ENCODE assay signal across 19 cellular contexts in genomic region chr12:45278447-45278846, GRCh38.
"Had no signal": no experiment of that assay in that cellular context is flagged by ENCODE, and none has a peak within 500 bp of the region (broad histone marks: within the 10 kb centered on the region; RNA-seq: fewer than 3 reads in every experiment).

No MANE protein-coding gene starts in this region.

- H2AFZ ChIP-seq: parathyroid adenoma had no signal

- H3K9me3 Mint-ChIP-seq: activated CD4-positive, alpha-beta memory T cell treated with anti-CD3 and anti-CD28 coated beads for 36 hours; central memory CD8-positive, alpha-beta T cell; naive B cell; stimulated activated naive CD8-positive, alpha-beta T cell treated with anti-CD3 and anti-CD28 coated beads, Interleukin-15, Interleukin-2, amounts not matched to agents 100 ng/mL and 50 ng/mL, for 24 hours had no signal

- H3K4me3 ChIP-seq: left ventricle myocardium inferior, skin epidermis, uterus had no signal

- H3K4me3 Mint-ChIP-seq: activated CD4-positive, alpha-beta memory T cell treated with anti-CD3 and anti-CD28 coated beads for 36 hours; activated CD4-positive, alpha-beta T cell treated with anti-CD3 and anti-CD28 coated beads for 36 hours; activated CD8-positive, alpha-beta memory T cell treated with anti-CD3 and anti-CD28 coated beads, Interleukin-2, amount 10 ng/mL, durations not matched to agents 7 days and 5 days; activated naive CD4-positive, alpha-beta T cell treated with anti-CD3 and anti-CD28 coated beads, Interleukin-2, amount 10 ng/mL, durations not matched to agents 7 days and 5 days; central memory CD8-positive, alpha-beta T cell; stimulated activated naive CD8-positive, alpha-beta T cell treated with anti-CD3 and anti-CD28 coated beads, Interleukin-15, Interleukin-2, amounts not matched to agents 100 ng/mL and 50 ng/mL, for 24 hours; T-helper 17 cell had no signal

- H3K36me3 ChIP-seq: left ventricle myocardium inferior, uterus had no signal

- H3K9ac ChIP-seq: parathyroid adenoma had no signal

- H3K27ac ChIP-seq: epithelial cell of prostate, parathyroid adenoma, skin epidermis had no signal

- DNase-seq: activated CD4-positive, alpha-beta memory T cell treated with anti-CD3 and anti-CD28 coated beads for 36 hours; activated CD4-positive, alpha-beta T cell treated with anti-CD3 and anti-CD28 coated beads for 36 hours; activated CD8-positive, alpha-beta memory T cell treated with anti-CD3 and anti-CD28 coated beads, Interleukin-2, amount 10 ng/mL, durations not matched to agents 7 days and 5 days; activated naive CD4-positive, alpha-beta T cell treated with anti-CD3 and anti-CD28 coated beads, Interleukin-2, amount 10 ng/mL, durations not matched to agents 7 days and 5 days; activated T-cell treated with anti-CD3 and anti-CD28 coated beads, Interleukin-2, amount 50 U/mL, for 1 hour; dermis blood vessel endothelial cell; hippocampal formation; kidney; left ventricle myocardium inferior; naive B cell; stimulated activated CD4-positive, alpha-beta T cell treated with anti-CD3 and anti-CD28 coated beads, Interleukin-4, amount 100 ng/mL, for 24 hours; stimulated activated CD8-positive, alpha-beta memory T cell treated with anti-CD3 and anti-CD28 coated beads, Interleukin-4, amount 100 ng/mL, for 48 hours; T-helper 17 cell; uterus had no signal

- H3K27me3 Mint-ChIP-seq: activated CD4-positive, alpha-beta memory T cell treated with anti-CD3 and anti-CD28 coated beads for 36 hours; activated CD4-positive, alpha-beta T cell treated with anti-CD3 and anti-CD28 coated beads for 36 hours; activated CD8-positive, alpha-beta memory T cell treated with anti-CD3 and anti-CD28 coated beads, Interleukin-2, amount 10 ng/mL, durations not matched to agents 7 days and 5 days; activated naive CD4-positive, alpha-beta T cell treated with anti-CD3 and anti-CD28 coated beads, Interleukin-2, amount 10 ng/mL, durations not matched to agents 7 days and 5 days; central memory CD8-positive, alpha-beta T cell; naive B cell; stimulated activated naive CD8-positive, alpha-beta T cell treated with anti-CD3 and anti-CD28 coated beads, Interleukin-15, Interleukin-2, amounts not matched to agents 100 ng/mL and 50 ng/mL, for 24 hours; T-helper 17 cell had no signal

- H3K9me3 ChIP-seq: left ventricle myocardium inferior, uterus had no signal

- H3K27ac Mint-ChIP-seq: activated CD4-positive, alpha-beta memory T cell treated with anti-CD3 and anti-CD28 coated beads for 36 hours; activated CD4-positive, alpha-beta T cell treated with anti-CD3 and anti-CD28 coated beads for 36 hours; activated CD8-positive, alpha-beta memory T cell treated with anti-CD3 and anti-CD28 coated beads, Interleukin-2, amount 10 ng/mL, durations not matched to agents 7 days and 5 days; activated naive CD4-positive, alpha-beta T cell treated with anti-CD3 and anti-CD28 coated beads, Interleukin-2, amount 10 ng/mL, durations not matched to agents 7 days and 5 days; stimulated activated naive CD8-positive, alpha-beta T cell treated with anti-CD3 and anti-CD28 coated beads, Interleukin-15, Interleukin-2, amounts not matched to agents 100 ng/mL and 50 ng/mL, for 24 hours; T-helper 17 cell had no signal

- H3K27me3 ChIP-seq: uterus had no signal

- H3K4me1 Mint-ChIP-seq: activated CD8-positive, alpha-beta memory T cell treated with anti-CD3 and anti-CD28 coated beads, Interleukin-2, amount 10 ng/mL, durations not matched to agents 7 days and 5 days; activated naive CD4-positive, alpha-beta T cell treated with anti-CD3 and anti-CD28 coated beads, Interleukin-2, amount 10 ng/mL, durations not matched to agents 7 days and 5 days had no signal
